Comparison of ENCODE assay signal across 7 cellular contexts in genomic region chr1:70504176-70504820, GRCh38.
DNase-seq lines count a peak whose midpoint lies in the region; ATAC-seq, FAIRE-seq and TF ChIP-seq lines count a peak whose summit lies in the region.

No MANE protein-coding gene starts in this region.

- no peak for FAIRE-seq in HTR-8/SVneo (lab: Jason Lieb, UNC)

- DNase-seq in HTR-8/SVneo (ENCODE audit: insufficient read length, low spot score), result peak; percentile 31
- DNase-seq in mucosa of descending colon, result peak in 1 of 3 donors; percentile 78
- no peak for DNase-seq in DMS114 treated with DMSO at 0.1 percent for 48 hours (lab: John Stamatoyannopoulos, UW; ENCODE audit: unreplicated experiment)
- no peak for DNase-seq in NCI-H2196 (lab: John Stamatoyannopoulos, UW; ENCODE audit: unreplicated experiment)
- DNase-seq in NCI-H345 (lab: John Stamatoyannopoulos, UW), result no peak

- H3K36me3 ChIP-seq in mucosa of descending colon (ENCODE audit: low read depth), result no peaks in the 10 kb centered on the region

- TF ChIP-seq CTCF in mucosa of descending colon (IDR thresholded peaks at IDR 0.05), result no peak

- no peaks in the 10 kb centered on the region for H3K9me3 ChIP-seq in mucosa of descending colon

- H3K4me3 ChIP-seq in mucosa of descending colon, result no peak overlapping the region

- intact Hi-C loops in mucosa of descending colon (cut with DNase I, micrococcal nuclease), result no loop called here

- peak; percentile 97 for ATAC-seq in GM18858 (IDR thresholded peaks at IDR 0.05; ENCODE audit: unreplicated experiment)
- peak; percentile 95 for ATAC-seq in GM21786 (IDR thresholded peaks at IDR 0.05; ENCODE audit: unreplicated experiment)
- ATAC-seq in mucosa of descending colon, result peak; percentile 97

- H3K4me1 ChIP-seq in mucosa of descending colon (ENCODE audit: low read depth), result peaks cover 11% of the 10 kb centered on the region
